In genomic region chr5:129135633-129136032, GRCh38 we compare ENCODE assay signal across 11 cellular contexts. TPM values are rescaled to one million over a fixed set of nuclear protein-coding genes. Genes with fewer than 3 reads are reported as not detected.
A peak's percentile ranks its signal among the peaks of the same experiment; 100 is the strongest.
DNase-seq lines count a peak whose midpoint lies in the region; ATAC-seq, FAIRE-seq and TF ChIP-seq lines count a peak whose summit lies in the region.
"Had no signal": no experiment of that assay in that cellular context is flagged by ENCODE, and none has a peak within 500 bp of the region (broad histone marks: within the 10 kb centered on the region; RNA-seq: fewer than 3 reads in every experiment).

No MANE protein-coding gene starts in this region.

- H3K36me3 ChIP-seq in body of pancreas (replicated peaks in 1 of 2; ENCODE audit: insufficient read depth in 1 of 2, low read depth in 2 of 2): no peaks in the 10 kb centered on the region

- H3K4me3 ChIP-seq in GM12865 (ENCODE audit: low read depth, low read length) (no peak overlapping the region), body of pancreas (no peak overlapping the region)

- no peak overlapping the region for H3K27ac ChIP-seq in body of pancreas

- H3K27me3 ChIP-seq in body of pancreas: no peaks in the 10 kb centered on the region

- DNase-seq in GM12865 (ENCODE audit: low read depth) (peak; percentile 48), cerebellar cortex (ENCODE audit: low spot score) (peak; percentile 7), NCI-H2081 (lab: John Stamatoyannopoulos, UW) (no peak), body of pancreas (no peak), urothelium cell line (ENCODE audit: low spot score) (no peak)
- DNase-seq: activated B cell treated with CpG ODN at 0.5 μM for 24 hours, left ventricle myocardium superior, NCI-H187 had no signal

- TF ChIP-seq CTCF in GM12865 (IDR thresholded peaks at IDR 0.05; ENCODE audit: insufficient read depth, low read depth, low read length, missing control alignments) (peak; percentile 24), body of pancreas (IDR thresholded peaks at IDR 0.05) (no peak)

- H3K9me3 ChIP-seq in body of pancreas: no peaks in the 10 kb centered on the region

- intact Hi-C loops in body of pancreas (cut with DNase I): no loop called here

- H3K4me1 ChIP-seq in body of pancreas: no peaks in the 10 kb centered on the region

- no peak for FAIRE-seq in urothelium cell line (lab: Jason Lieb, UNC)

- no peak for TF ChIP-seq POLR2A in body of pancreas (IDR thresholded peaks at IDR 0.05)

- ATAC-seq in GM19452 (IDR thresholded peaks at IDR 0.05; ENCODE audit: unreplicated experiment) (peak; percentile 80), HG03196 (IDR thresholded peaks at IDR 0.05; ENCODE audit: unreplicated experiment) (peak; percentile 78), GM19397 (IDR thresholded peaks at IDR 0.05; ENCODE audit: unreplicated experiment) (no peak), body of pancreas (no peak)
- ATAC-seq: left ventricle myocardium superior had no signal

RNA-seq across cellular contexts. Expression of gene ISOC1, which starts 41.1 kb away (rescaled TPM):
- total RNA-seq in body of pancreas: 10 to 100 TPM; 23.4 to 25.9 TPM

Comparison
In these comparisons a context has a peak if more than half of its experiments do, and no peak if none do; other contexts are left out.
1. DNase-seq: peak in GM12865 (single experiment) and cerebellar cortex (single experiment); none in NCI-H2081 (0 of 2), body of pancreas (0 of 4) and urothelium cell line (single experiment).
2. ATAC-seq: peak in GM19452 (single experiment) and HG03196 (single experiment); none in GM19397 (single experiment) and body of pancreas (single experiment).